Comparison of ENCODE assay signal across 22 cellular contexts in the genomic region with DNA sequence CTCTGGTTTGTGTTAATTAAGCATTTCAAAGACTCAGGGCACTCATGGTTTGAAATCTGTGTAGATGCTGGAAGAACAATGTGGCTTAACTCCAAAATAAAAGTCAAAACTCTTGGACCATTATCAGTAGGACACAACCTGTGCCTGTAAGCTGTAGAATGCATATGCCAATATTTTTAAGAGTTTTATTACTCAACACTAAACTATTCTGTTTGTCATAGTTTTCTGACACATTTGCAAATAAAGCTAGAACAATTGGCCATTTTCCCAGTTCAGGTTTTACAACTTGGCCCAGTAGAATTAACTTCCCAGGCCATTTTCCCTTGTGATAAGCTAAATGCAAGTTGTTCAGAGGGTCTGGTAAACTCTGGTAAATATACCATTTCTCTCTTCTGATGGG.
DNase-seq lines count a peak whose midpoint lies in the region; ATAC-seq, FAIRE-seq and TF ChIP-seq lines count a peak whose summit lies in the region.
"Had no signal": no experiment of that assay in that cellular context is flagged by ENCODE, and none has a peak within 500 bp of the region (broad histone marks: within the 10 kb centered on the region; RNA-seq: fewer than 3 reads in every experiment).

No MANE protein-coding gene starts in this region.

- H3K27me3 Mint-ChIP-seq in activated CD4-positive, alpha-beta T cell treated with anti-CD3 and anti-CD28 coated beads, Interleukin-2, amount 10 ng/mL, durations not matched to agents 24 days and 14 days, result no peaks in the 10 kb centered on the region
- H3K27me3 Mint-ChIP-seq: activated naive CD8-positive, alpha-beta T cell treated with anti-CD3 and anti-CD28 coated beads, Interleukin-2, amount 50 U/mL, for 24 hours had no signal

- no peak for ATAC-seq in HG03139 (IDR thresholded peaks at IDR 0.05; ENCODE audit: unreplicated experiment)
- ATAC-seq: activated naive CD8-positive, alpha-beta T cell treated with anti-CD3 and anti-CD28 coated beads, Interleukin-2, amount 50 U/mL, for 24 hours; HCT116; heart left ventricle; mucosa of descending colon had no signal

- peak; percentile 55 for DNase-seq in A172 (ENCODE audit: low spot score)
- peak; percentile 14 for DNase-seq in MG63
- peak; percentile 2 for DNase-seq in endothelial cell of umbilical vein (ENCODE audit: low read depth, low spot score)
- DNase-seq in kidney tubule cell (ENCODE audit: low spot score), result peak; percentile 42
- DNase-seq in spleen, result no peak
- no peak for DNase-seq in HuH-7 (ENCODE audit: low spot score)
- no peak for DNase-seq in activated CD4-positive, alpha-beta T cell treated with anti-CD3 and anti-CD28 coated beads, Interleukin-2, amount 10 ng/mL, durations not matched to agents 24 days and 14 days
- DNase-seq: activated CD8-positive, alpha-beta memory T cell treated with anti-CD3 and anti-CD28 coated beads, Interleukin-2, amount 50 U/mL, for 48 hours; activated naive CD8-positive, alpha-beta T cell treated with anti-CD3 and anti-CD28 coated beads, Interleukin-2, amount 50 U/mL, for 24 hours; EL; erythroblast; heart left ventricle; mucosa of descending colon; NCI-H146; NCI-H748 treated with DMSO at 0.1 percent for 48 hours; SHP77 treated with DMSO at 0.1 percent for 48 hours; stimulated activated CD4-positive, alpha-beta T cell treated with anti-CD3 and anti-CD28 coated beads, Interleukin-12 subunit alpha, Interleukin-12 subunit beta, amount 100 ng/mL, for 4 hours had no signal

- H4K20me1 ChIP-seq in endothelial cell of umbilical vein (replicated peaks; ENCODE audit: control insufficient read depth, extremely low read depth, insufficient read depth, low read length), result no peaks in the 10 kb centered on the region
- H4K20me1 ChIP-seq: BLaER1 treated with 17β-estradiol and CSF1 and Interleukin-3, amounts not matched to agents 10 nM and 100 nM had no signal

- no peak overlapping the region for H3K9ac ChIP-seq in endothelial cell of umbilical vein (replicated peaks; ENCODE audit: extremely low read depth, insufficient read depth, low read length)
- H3K9ac ChIP-seq: BLaER1 treated with 17β-estradiol and CSF1 and Interleukin-3, amounts not matched to agents 10 nM and 100 nM had no signal

- TF ChIP-seq CTCF in endothelial cell of umbilical vein (IDR thresholded peaks at IDR 0.05; ENCODE audit: extremely low read depth in 1 of 2, insufficient read depth in 1 of 2, low read depth in 1 of 2, low read length in 2 of 2), result no peak
- TF ChIP-seq CTCF in spleen (IDR thresholded peaks at IDR 0.05 in 8 of 11, conservative IDR thresholded peaks at IDR 0.05 in 3 of 11), result no peak

- H3K4me2 ChIP-seq in endothelial cell of umbilical vein (ENCODE audit: insufficient read depth, low read length), result no peak overlapping the region
- H3K4me2 ChIP-seq: BLaER1 treated with 17β-estradiol and CSF1 and Interleukin-3, amounts not matched to agents 10 nM and 100 nM had no signal

- dilution Hi-C loops in endothelial cell of umbilical vein (cut with MboI; ENCODE audit: extremely low pct_ligation_motif_present, low sequenced_read_pairs), result no loop called here

- POLR2A ChIA-PET in endothelial cell of umbilical vein (lab: Charles Lee), result no interaction called here

- no peak overlapping the region for H3K27ac Mint-ChIP-seq in activated CD4-positive, alpha-beta T cell treated with anti-CD3 and anti-CD28 coated beads, Interleukin-2, amount 10 ng/mL, durations not matched to agents 24 days and 14 days
- H3K27ac Mint-ChIP-seq: activated naive CD8-positive, alpha-beta T cell treated with anti-CD3 and anti-CD28 coated beads, Interleukin-2, amount 50 U/mL, for 24 hours had no signal

- intact Hi-C loops in endothelial cell of umbilical vein (cut with micrococcal nuclease), result no loop called here
- intact Hi-C loops in spleen (cut with DNase I; ENCODE audit: low total_unique reads), result no loop called here
- intact Hi-C loops in activated CD4-positive, alpha-beta T cell treated with anti-CD3 and anti-CD28 coated beads, Interleukin-2, amount 10 ng/mL, durations not matched to agents 24 days and 14 days (cut with micrococcal nuclease), result no loop called here

- no peaks in the 10 kb centered on the region for H3K79me2 ChIP-seq in endothelial cell of umbilical vein (ENCODE audit: control insufficient read depth, insufficient read depth, low read length)

- no peaks in the 10 kb centered on the region for H3K9me3 ChIP-seq in MG63
- no peaks in the 10 kb centered on the region for H3K9me3 ChIP-seq in endothelial cell of umbilical vein (replicated peaks; ENCODE audit: control insufficient read depth, insufficient read depth, low read length)
- peaks cover 0 to 6% (median 0%) of the 10 kb centered on the region in 8 donors for H3K9me3 ChIP-seq in spleen
- H3K9me3 ChIP-seq: BLaER1 treated with 17β-estradiol and CSF1 and Interleukin-3, amounts not matched to agents 10 nM and 100 nM; heart left ventricle; mucosa of descending colon had no signal

- no peaks in the 10 kb centered on the region for H3K9me1 ChIP-seq in endothelial cell of umbilical vein (replicated peaks; ENCODE audit: control insufficient read depth, extremely low read depth, insufficient read depth, low read length)

- H3K27ac ChIP-seq in endothelial cell of umbilical vein (ENCODE audit: insufficient read depth, low read depth, low read length) (no peak overlapping the region), spleen (no peak overlapping the region)
- H3K27ac ChIP-seq: BLaER1 treated with 17β-estradiol and CSF1 and Interleukin-3, amounts not matched to agents 10 nM and 100 nM; cardiac muscle cell; heart left ventricle had no signal

- H3K4me1 ChIP-seq in endothelial cell of umbilical vein (ENCODE audit: control insufficient read depth, extremely low read depth, insufficient read depth, low read length) (no peaks in the 10 kb centered on the region), spleen (no peaks in the 10 kb centered on the region)
- H3K4me1 ChIP-seq: BLaER1 treated with 17β-estradiol and CSF1 and Interleukin-3, amounts not matched to agents 10 nM and 100 nM; heart left ventricle had no signal

- no TSS peak for BruUV-seq in endothelial cell of umbilical vein (replicated peaks; lab: Mats Ljungman, UMichigan)

- no peak for FAIRE-seq in endothelial cell of umbilical vein (lab: Jason Lieb, UNC)

- H3K4me1 Mint-ChIP-seq in activated CD4-positive, alpha-beta T cell treated with anti-CD3 and anti-CD28 coated beads, Interleukin-2, amount 10 ng/mL, durations not matched to agents 24 days and 14 days, result no peaks in the 10 kb centered on the region
- H3K4me1 Mint-ChIP-seq: activated naive CD8-positive, alpha-beta T cell treated with anti-CD3 and anti-CD28 coated beads, Interleukin-2, amount 50 U/mL, for 24 hours had no signal

- H3K36me3 ChIP-seq in MG63 (no peaks in the 10 kb centered on the region), endothelial cell of umbilical vein (ENCODE audit: control insufficient read depth in 2 of 2, extremely low read depth in 1 of 2, insufficient read depth in 2 of 2, low read length in 2 of 2) (no peaks in the 10 kb centered on the region), spleen (no peaks in the 10 kb centered on the region)
- H3K36me3 ChIP-seq: BLaER1 treated with 17β-estradiol and CSF1 and Interleukin-3, amounts not matched to agents 10 nM and 100 nM; cardiac muscle cell; heart left ventricle had no signal

- TF ChIP-seq POLR2A in endothelial cell of umbilical vein (IDR thresholded peaks at IDR 0.05; ENCODE audit: low read depth, low read length), result no peak
- TF ChIP-seq POLR2A in spleen (IDR thresholded peaks at IDR 0.05), result no peak

- CTCF ChIA-PET in endothelial cell of umbilical vein (lab: Charles Lee), result no interaction called here

- H3K9me3 Mint-ChIP-seq in activated CD4-positive, alpha-beta T cell treated with anti-CD3 and anti-CD28 coated beads, Interleukin-2, amount 10 ng/mL, durations not matched to agents 24 days and 14 days, result no peaks in the 10 kb centered on the region
- H3K9me3 Mint-ChIP-seq: activated naive CD8-positive, alpha-beta T cell treated with anti-CD3 and anti-CD28 coated beads, Interleukin-2, amount 50 U/mL, for 24 hours; neural crest cell had no signal

- H3K4me3 Mint-ChIP-seq in activated CD4-positive, alpha-beta T cell treated with anti-CD3 and anti-CD28 coated beads, Interleukin-2, amount 10 ng/mL, durations not matched to agents 24 days and 14 days, result no peak overlapping the region
- H3K4me3 Mint-ChIP-seq: activated naive CD8-positive, alpha-beta T cell treated with anti-CD3 and anti-CD28 coated beads, Interleukin-2, amount 50 U/mL, for 24 hours; neural crest cell had no signal

- H3K36me3 Mint-ChIP-seq in activated CD4-positive, alpha-beta T cell treated with anti-CD3 and anti-CD28 coated beads, Interleukin-2, amount 10 ng/mL, durations not matched to agents 24 days and 14 days (ENCODE audit: low read depth), result no peaks in the 10 kb centered on the region

- no peaks in the 10 kb centered on the region for H3K27me3 ChIP-seq in MG63
- no peaks in the 10 kb centered on the region for H3K27me3 ChIP-seq in endothelial cell of umbilical vein (ENCODE audit: control insufficient read depth in 2 of 2, insufficient read depth in 2 of 2, low read length in 2 of 2)
- H3K27me3 ChIP-seq in spleen (replicated peaks in 1 of 7), result no peaks in the 10 kb centered on the region
- H3K27me3 ChIP-seq: BLaER1 treated with 17β-estradiol and CSF1 and Interleukin-3, amounts not matched to agents 10 nM and 100 nM; cardiac muscle cell; heart left ventricle had no signal

- H3K4me3 ChIP-seq in MG63, result no peak overlapping the region
- no peak overlapping the region for H3K4me3 ChIP-seq in endothelial cell of umbilical vein (replicated peaks in 1 of 3; ENCODE audit: insufficient read depth in 1 of 3, low read depth in 1 of 3, low read length in 3 of 3)
- H3K4me3 ChIP-seq in spleen, result no peak overlapping the region
- H3K4me3 ChIP-seq: BLaER1 treated with 17β-estradiol and CSF1 and Interleukin-3, amounts not matched to agents 10 nM and 100 nM; cardiac muscle cell; heart left ventricle; mucosa of descending colon had no signal

- no peak overlapping the region for H2AFZ ChIP-seq in endothelial cell of umbilical vein (ENCODE audit: low read depth, low read length)

TF ChIP-seq in endothelial cell of umbilical vein, 7 proteins besides CTCF, POLR2A, EP300 and RAD21:
- TF ChIP-seq FOS (IDR thresholded peaks at IDR 0.05; ENCODE audit: borderline replicate concordance, insufficient read depth, low read length) (no peak), JUN (IDR thresholded peaks at IDR 0.05; ENCODE audit: borderline replicate concordance, insufficient read depth, insufficient read length, low read depth) (no peak), MYC (IDR thresholded peaks at IDR 0.05; ENCODE audit: low read depth, low read length) (no peak)

Comparison
In these comparisons a context has a peak if more than half of its experiments do, and no peak if none do; other contexts are left out.
1. DNase-seq: peak in A172 (single experiment), MG63 (single experiment), endothelial cell of umbilical vein (single experiment) and kidney tubule cell (single experiment); none in spleen (single experiment), HuH-7 (single experiment) and activated CD4-positive, alpha-beta T cell treated with anti-CD3 and anti-CD28 coated beads, Interleukin-2, amount 10 ng/mL, durations not matched to agents 24 days and 14 days (single experiment).